8 cellular contexts compared by ENCODE assay signal in genomic region chr13:20773194-20774080, GRCh38. TPM values are rescaled to one million over a fixed set of nuclear protein-coding genes. Genes with fewer than 3 reads are reported as not detected.
A peak's percentile ranks its signal among the peaks of the same experiment; 100 is the strongest.
DNase-seq lines count a peak whose midpoint lies in the region; TF ChIP-seq lines count a peak whose summit lies in the region.

TSS of gene EEF1AKMT1 (minus strand) at chr13:20773961. CDS start at chr13:20757598, 16,363 bp downstream.

- peaks cover 2% of the 10 kb centered on the region for H3K27me3 Mint-ChIP-seq in neural crest cell (ENCODE audit: low read depth)

- peak within 1 kb of the TSS; percentile 86 for H3K9ac ChIP-seq in MM.1S (ENCODE audit: low read length)

- no peaks in the 10 kb centered on the region for H3K79me2 ChIP-seq in MM.1S (ENCODE audit: low read length)

- H3K27me3 ChIP-seq in HAP-1 (ENCODE audit: low read depth): no peaks in the 10 kb centered on the region
- no peaks in the 10 kb centered on the region for H3K27me3 ChIP-seq in MM.1S (replicated peaks; ENCODE audit: insufficient read depth, low read length)
- H3K27me3 ChIP-seq in stomach: no peaks in the 10 kb centered on the region

- peak within 1 kb of the TSS; percentile 93 for H3K4me3 Mint-ChIP-seq in neural crest cell

- DNase-seq in G401 (ENCODE audit: low spot score): peak; percentile 87
- DNase-seq in HAP-1 (ENCODE audit: low spot score in 2 of 2): peak; percentile 92 to 96
- peak; percentile 81 for DNase-seq in MM.1S
- DNase-seq in SHP77 treated with DMSO at 0.1 percent for 48 hours (lab: John Stamatoyannopoulos, UW): peak; percentile 60
- peak; percentile 92 for DNase-seq in activated gamma-delta T cell treated with Interleukin-2 at 50 U/mL for 16 hours
- peak; percentile 93 to 98 for DNase-seq in foreskin fibroblast
- DNase-seq in neural crest cell (ENCODE audit: low read depth, low spot score): peak; percentile 91
- DNase-seq in stomach: peak; percentile 95

- H3K27ac ChIP-seq in MM.1S (ENCODE audit: low read length) (peak within 1 kb of the TSS; percentile 79), stomach (peak within 1 kb of the TSS; percentile 87 to 93 (median 90))

- H4K20me1 ChIP-seq in MM.1S (ENCODE audit: insufficient read depth, low read length): no peaks in the 10 kb centered on the region

- TF ChIP-seq POLR2A in stomach (IDR thresholded peaks at IDR 0.05): peak in 2 of 4 donors; percentile 27 to 31

- intact Hi-C loops in stomach (cut with DNase I; ENCODE audit: low total_unique reads): loop anchor here (10.0 kb wide), 1 partner anchor 59 kb away; no protein-coding TSS in a partner anchor

- H3K4me1 Mint-ChIP-seq in neural crest cell: peaks cover 17% of the 10 kb centered on the region

- in situ Hi-C loops in G401 (cut with HindIII; ENCODE audit: low sequenced_read_pairs) (no loop called here), HAP-1 (cut with MboI; ENCODE audit: low sequenced_read_pairs) (no loop called here)

- peak within 1 kb of the TSS; percentile 66 for H3K4me2 ChIP-seq in MM.1S (ENCODE audit: low read depth, low read length)

- peaks cover 3% of the 10 kb centered on the region; the same call in 1 of the 2 replicates for H3K4me1 ChIP-seq in HAP-1
- H3K4me1 ChIP-seq in MM.1S (ENCODE audit: low read length): no peaks in the 10 kb centered on the region
- peaks cover 11 to 32% (median 16%) of the 10 kb centered on the region in 4 donors for H3K4me1 ChIP-seq in stomach

- H3K27ac Mint-ChIP-seq in neural crest cell (ENCODE audit: unreplicated experiment): peak within 1 kb of the TSS; percentile 97

- no peak for TF ChIP-seq EP300 in stomach (IDR thresholded peaks at IDR 0.05)

- WGBS in stomach, 5 donors: 0 to 1% (median 0%) methylated on average over 57 to 72 of the region's 72 CpGs

- peaks cover 34% of the 10 kb centered on the region for H3K36me3 Mint-ChIP-seq in neural crest cell (ENCODE audit: low read depth)

- H3F3A ChIP-seq in MM.1S (ENCODE audit: insufficient read depth, low read length): peaks cover 6% of the 10 kb centered on the region; the same call in 1 of the 2 replicates

- H3K9me2 ChIP-seq in MM.1S (replicated peaks; ENCODE audit: insufficient read depth, low read length): no peaks in the 10 kb centered on the region

- H3K36me3 ChIP-seq in HAP-1 (replicated peaks) (peaks cover 5% of the 10 kb centered on the region; the same call in 1 of the 2 replicates), MM.1S (replicated peaks; ENCODE audit: insufficient read depth, low read length) (no peaks in the 10 kb centered on the region), stomach (peaks cover 0 to 13% (median 6%) of the 10 kb centered on the region in 4 donors)

- peaks cover 15% of the 10 kb centered on the region for H3K9me3 Mint-ChIP-seq in neural crest cell

- H3K4me3 ChIP-seq in HAP-1 (peak within 1 kb of the TSS; percentile 55), MM.1S (ENCODE audit: low read length) (peak within 1 kb of the TSS; percentile 69), foreskin fibroblast (ENCODE audit: low read depth in 1 of 2, low read length in 2 of 2) (peak within 1 kb of the TSS; percentile 72 to 79), stomach (peak within 1 kb of the TSS; percentile 54 to 72 (median 58))

- TF ChIP-seq CTCF in MM.1S (IDR thresholded peaks at IDR 0.05; ENCODE audit: low read length): no peak
- TF ChIP-seq CTCF in foreskin fibroblast (IDR thresholded peaks at IDR 0.05; ENCODE audit: low read depth, low read length): no peak
- peak; percentile 9 for TF ChIP-seq CTCF in neural crest cell (conservative IDR thresholded peaks at IDR 0.05)
- no peak for TF ChIP-seq CTCF in stomach (IDR thresholded peaks at IDR 0.05)

- peak within 1 kb of the TSS; percentile 69 for H2AFZ ChIP-seq in MM.1S (ENCODE audit: low read length)

- H3K9me3 ChIP-seq in HAP-1 (no peaks in the 10 kb centered on the region; the same call in 1 of the 2 replicates), MM.1S (replicated peaks; ENCODE audit: insufficient read depth, low read length) (no peaks in the 10 kb centered on the region), stomach (peaks cover 0 to 9% (median 0%) of the 10 kb centered on the region in 4 donors)

RNA-seq across cellular contexts. Expression of gene EEF1AKMT1, which starts in this region (rescaled TPM):
- total RNA-seq in G401 (2014; rRNA removed; shearing (Covaris generic)): 14.4 and 17.4 TPM in 2 replicates
- total RNA-seq in neural crest cell: 14.4 and 14.8 TPM in 2 replicates
- 10 to 100 TPM in 2 of 5 donors, 1 to 10 TPM in 2, not detected in 1; 3.1 to 14.1 (median 8.7) TPM for total RNA-seq in stomach
- polyA plus RNA-seq in stomach: 10 to 100 TPM in 1 of 3 donors, 1 to 10 TPM in 2; 6.0 to 11.0 (median 7.2) TPM

Comparison
In these comparisons a context has a peak if more than half of its experiments do, and no peak if none do; other contexts are left out.
1. Peak in every context shown above with its lines: DNase-seq, H3K4me3 ChIP-seq and H3K27ac ChIP-seq.